Comparison of ENCODE assay signal across 10 cellular contexts in the genomic region with DNA sequence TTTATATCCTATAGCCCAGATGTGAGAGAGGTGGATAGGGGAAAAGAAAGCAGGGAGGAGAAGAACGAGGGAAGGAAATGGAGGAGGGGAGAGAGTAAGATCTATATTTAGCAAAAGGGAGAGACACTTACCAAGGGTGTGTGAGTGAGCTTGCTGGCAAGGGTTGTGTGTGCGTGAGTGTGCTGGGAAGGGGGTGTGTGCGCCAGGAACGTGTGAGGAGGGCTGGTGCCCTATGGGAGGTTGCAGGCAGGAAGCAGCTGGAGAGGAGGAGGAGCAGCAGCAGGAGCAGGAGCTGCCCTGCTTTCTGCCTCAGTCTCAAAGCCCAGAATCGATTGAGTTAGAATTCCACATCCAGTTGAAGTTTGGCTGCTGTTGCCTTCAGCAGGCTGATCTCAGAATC.
DNase-seq lines count a peak whose midpoint lies in the region; ATAC-seq and TF ChIP-seq lines count a peak whose summit lies in the region.
"Had no signal": no experiment of that assay in that cellular context is flagged by ENCODE, and none has a peak within 500 bp of the region (broad histone marks: within the 10 kb centered on the region; RNA-seq: fewer than 3 reads in every experiment).

No MANE protein-coding gene starts in this region.

- TF ChIP-seq CTCF in AG09309 (IDR thresholded peaks at IDR 0.05; ENCODE audit: control insufficient read depth, insufficient read depth, low read depth, low read length, missing control alignments) = no peak
- no peak for TF ChIP-seq CTCF in NB4 (IDR thresholded peaks at IDR 0.05; ENCODE audit: low read depth, low read length)
- no peak for TF ChIP-seq CTCF in neural crest cell (conservative IDR thresholded peaks at IDR 0.05)
- no peak for TF ChIP-seq CTCF in natural killer cell (IDR thresholded peaks at IDR 0.05)

- no peak overlapping the region for H3K4me3 Mint-ChIP-seq in neural crest cell
- H3K4me3 Mint-ChIP-seq in natural killer cell = no peak overlapping the region
- H3K4me3 Mint-ChIP-seq: activated T-cell treated with anti-CD3 and anti-CD28 coated beads, Interleukin-2, amount 50 U/mL, for 72 hours had no signal

- H3K27ac Mint-ChIP-seq in neural crest cell (ENCODE audit: unreplicated experiment) (peak overlapping the region; percentile 37), natural killer cell (no peak overlapping the region)
- H3K27ac Mint-ChIP-seq: activated T-cell treated with anti-CD3 and anti-CD28 coated beads, Interleukin-2, amount 50 U/mL, for 72 hours had no signal

- H3K36me3 Mint-ChIP-seq in neural crest cell (ENCODE audit: low read depth) (peaks cover 3% of the 10 kb centered on the region), natural killer cell (no peaks in the 10 kb centered on the region)

- H3K9me3 Mint-ChIP-seq in neural crest cell (no peaks in the 10 kb centered on the region), natural killer cell (no peaks in the 10 kb centered on the region)
- H3K9me3 Mint-ChIP-seq: activated T-cell treated with anti-CD3 and anti-CD28 coated beads, Interleukin-2, amount 50 U/mL, for 72 hours had no signal

- intact Hi-C loops in natural killer cell (cut with micrococcal nuclease) = no loop called here

- peak overlapping the region; percentile 18 for H3K4me3 ChIP-seq in AG09309 (ENCODE audit: control insufficient read depth, low read depth, low read length)
- no peak overlapping the region for H3K4me3 ChIP-seq in NB4 (ENCODE audit: low read depth, low read length)

- DNase-seq in AG09309 (ENCODE audit: low read depth) (peak; percentile 72), NB4 (ENCODE audit: low read depth) (peak; percentile 47), fibroblast of gingiva (ENCODE audit: low read depth) (peak; percentile 87), neural crest cell (ENCODE audit: low read depth, low spot score) (no peak), natural killer cell (no peak)
- DNase-seq in stimulated activated CD4-positive, alpha-beta T cell treated with anti-CD3 and anti-CD28 coated beads, Interleukin-4, amount 100 ng/mL, for 4 hours = no peak
- no peak for DNase-seq in activated CD8-positive, alpha-beta memory T cell treated with anti-CD3 and anti-CD28 coated beads, Interleukin-2, amount 50 U/mL, for 4 hours
- DNase-seq: activated T-cell treated with anti-CD3 and anti-CD28 coated beads, Interleukin-2, amount 50 U/mL, for 72 hours; NCI-H774 had no signal

- H3K4me1 Mint-ChIP-seq in neural crest cell (peaks cover 6% of the 10 kb centered on the region), natural killer cell (peaks cover 0 to 6% of the 10 kb centered on the region in 2 donors)

- ATAC-seq in GM18511 (IDR thresholded peaks at IDR 0.05; ENCODE audit: unreplicated experiment) = no peak
- ATAC-seq in natural killer cell = no peak
- ATAC-seq: activated T-cell treated with anti-CD3 and anti-CD28 coated beads, Interleukin-2, amount 50 U/mL, for 72 hours had no signal

- TF ChIP-seq POLR2A in NB4 (IDR thresholded peaks at IDR 0.05; ENCODE audit: extremely low read depth, insufficient read length) = no peak

- H3K27me3 Mint-ChIP-seq in neural crest cell (ENCODE audit: low read depth) = no peaks in the 10 kb centered on the region
- H3K27me3 Mint-ChIP-seq in natural killer cell (ENCODE audit: low read depth in 2 of 2) = peaks cover 14 to 19% of the 10 kb centered on the region in 2 donors

Comparison
In these comparisons a context has a peak if more than half of its experiments do, and no peak if none do; other contexts are left out.
1. DNase-seq: peak in AG09309 (single experiment), NB4 (single experiment) and fibroblast of gingiva (single experiment); none in neural crest cell (single experiment), stimulated activated CD4-positive, alpha-beta T cell treated with anti-CD3 and anti-CD28 coated beads, Interleukin-4, amount 100 ng/mL, for 4 hours (0 of 2), activated CD8-positive, alpha-beta memory T cell treated with anti-CD3 and anti-CD28 coated beads, Interleukin-2, amount 50 U/mL, for 4 hours (single experiment) and natural killer cell (single experiment).